Comparison of ENCODE assay signal across 11 cellular contexts in the genomic region with DNA sequence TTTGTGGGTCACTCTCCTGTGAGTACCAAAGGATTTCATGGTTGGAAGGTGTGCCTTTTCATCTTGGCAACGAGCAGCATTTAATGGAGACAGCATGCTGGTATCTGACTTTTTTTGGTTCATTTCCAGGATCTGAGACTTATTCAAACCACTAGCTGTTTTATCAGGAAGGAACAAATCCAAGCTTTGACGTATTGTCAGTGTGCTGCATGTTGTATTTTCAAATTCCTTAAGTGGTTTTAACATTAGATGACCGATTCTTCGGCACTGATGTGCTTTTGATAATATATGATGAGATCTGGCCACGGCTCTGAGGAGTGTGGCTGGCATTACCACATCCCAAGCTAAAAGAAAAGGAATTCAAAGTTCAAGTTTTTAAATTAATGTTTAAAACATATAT. TPM values are rescaled to one million over a fixed set of nuclear protein-coding genes. Genes with fewer than 3 reads are reported as not detected.
DNase-seq lines count a peak whose midpoint lies in the region; ATAC-seq and TF ChIP-seq lines count a peak whose summit lies in the region.
"Had no signal": no experiment of that assay in that cellular context is flagged by ENCODE, and none has a peak within 500 bp of the region (broad histone marks: within the 10 kb centered on the region; RNA-seq: fewer than 3 reads in every experiment).

No MANE protein-coding gene starts in this region.

- no peaks in the 10 kb centered on the region for H3K4me1 ChIP-seq in OCI-LY7 (ENCODE audit: insufficient read depth, low read length, poor library complexity, severe bottlenecking)

- H3K4me1 Mint-ChIP-seq in mesothelial cell of epicardium, result peaks cover 15% of the 10 kb centered on the region

- peak; percentile 79 for ATAC-seq in SK-N-SH treated with all-trans-retinoic acid at 6 μM for 48 hours

- peaks cover 32% of the 10 kb centered on the region; the same call in 1 of the 2 replicates for H3K79me2 ChIP-seq in OCI-LY7 (ENCODE audit: insufficient read depth, low read depth, low read length)

- H3K9me3 ChIP-seq in OCI-LY7 (ENCODE audit: low read length), result no peaks in the 10 kb centered on the region

- H3K27ac Mint-ChIP-seq in mesothelial cell of epicardium, result peak overlapping the region; percentile 92

- CTCF ChIA-PET in OCI-LY7 (lab: Charles Lee; ENCODE audit: unreplicated experiment), result no interaction called here

- intact Hi-C loops in OCI-LY7 (cut with micrococcal nuclease; ENCODE audit: unreplicated experiment), result no loop called here

- H3K9me3 Mint-ChIP-seq in mesothelial cell of epicardium, result peaks cover 3% of the 10 kb centered on the region

- peaks cover 34% of the 10 kb centered on the region for H3K36me3 ChIP-seq in OCI-LY7 (ENCODE audit: insufficient read depth, low read length)

- H3K4me3 Mint-ChIP-seq in mesothelial cell of epicardium, result no peak overlapping the region
- H3K4me3 Mint-ChIP-seq: nephron had no signal

- H3K27me3 Mint-ChIP-seq in mesothelial cell of epicardium (ENCODE audit: low read depth), result no peaks in the 10 kb centered on the region

- BruUV-seq in OCI-LY7 (replicated peaks; lab: Mats Ljungman, UMichigan), result no TSS peak

- H2AFZ ChIP-seq in OCI-LY7 (ENCODE audit: low read length), result no peak overlapping the region

- H3K36me3 Mint-ChIP-seq in mesothelial cell of epicardium, result peaks cover 6% of the 10 kb centered on the region

- H4K20me1 ChIP-seq in OCI-LY7 (ENCODE audit: insufficient read depth, low read length), result 0 out of 2 replicates have a peak, but pooled peaks cover 5% of the 10 kb centered on the region

- H3K27ac ChIP-seq in OCI-LY7 (ENCODE audit: low read depth, low read length, poor library complexity, severe bottlenecking), result no peak overlapping the region

- DNase-seq in fibroblast of gingiva (ENCODE audit: low read depth) (peak; percentile 27), mesothelial cell of epicardium (ENCODE audit: low spot score in 2 of 2, unreplicated experiment in 2 of 2) (no peak), DMS53 treated with DMSO at 0.1 percent for 48 hours (lab: John Stamatoyannopoulos, UW; ENCODE audit: unreplicated experiment) (no peak), OCI-LY7 (ENCODE audit: low spot score) (no peak)
- no peak for DNase-seq in activated CD4-positive, alpha-beta T cell treated with anti-CD3 and anti-CD28 coated beads for 1 hour
- DNase-seq in activated effector memory CD4-positive, alpha-beta T cell treated with anti-CD3 and anti-CD28 coated beads, Interleukin-2, amount 50 U/mL, for 16 hours, result no peak
- DNase-seq: activated CD4-positive, CD25-positive, alpha-beta regulatory T cell; DMS153; stimulated activated CD4-positive, alpha-beta T cell treated with anti-CD3 and anti-CD28 coated beads, Interleukin-4, amount 100 ng/mL, for 1 hour had no signal

- no peak overlapping the region for H3K4me3 ChIP-seq in OCI-LY7 (ENCODE audit: low read depth, low read length, poor library complexity, severe bottlenecking)

- TF ChIP-seq CTCF in mesothelial cell of epicardium (IDR thresholded peaks at IDR 0.05; ENCODE audit: unreplicated experiment) (no peak), OCI-LY7 (conservative IDR thresholded peaks at IDR 0.05; ENCODE audit: low read length) (no peak)

- POLR2A ChIA-PET in OCI-LY7 (lab: Charles Lee), result interaction anchor here (1.2 kb wide), 1 partner anchor 11 kb away, joined by 4 read pairs; no protein-coding TSS in a partner anchor

- no peaks in the 10 kb centered on the region for H3K9me2 ChIP-seq in OCI-LY7 (ENCODE audit: insufficient read depth, low read length)

- no peak overlapping the region for H3K4me2 ChIP-seq in OCI-LY7 (ENCODE audit: low read length)

TF ChIP-seq in SK-N-SH treated with all-trans-retinoic acid at 6 μM for 48 hours, 23 proteins besides CTCF, POLR2A, EP300 and RAD21 (continues in another document):
- peak; percentile 24; the same call in 1 of the 2 replicates for TF ChIP-seq TSHZ2 (CRISPR knock-in tag; IDR thresholded peaks at IDR 0.05)
- no peak for TF ChIP-seq PPARA (CRISPR knock-in tag; IDR thresholded peaks at IDR 0.05; ENCODE audit: borderline replicate concordance)
- TF ChIP-seq, protein P1, sequence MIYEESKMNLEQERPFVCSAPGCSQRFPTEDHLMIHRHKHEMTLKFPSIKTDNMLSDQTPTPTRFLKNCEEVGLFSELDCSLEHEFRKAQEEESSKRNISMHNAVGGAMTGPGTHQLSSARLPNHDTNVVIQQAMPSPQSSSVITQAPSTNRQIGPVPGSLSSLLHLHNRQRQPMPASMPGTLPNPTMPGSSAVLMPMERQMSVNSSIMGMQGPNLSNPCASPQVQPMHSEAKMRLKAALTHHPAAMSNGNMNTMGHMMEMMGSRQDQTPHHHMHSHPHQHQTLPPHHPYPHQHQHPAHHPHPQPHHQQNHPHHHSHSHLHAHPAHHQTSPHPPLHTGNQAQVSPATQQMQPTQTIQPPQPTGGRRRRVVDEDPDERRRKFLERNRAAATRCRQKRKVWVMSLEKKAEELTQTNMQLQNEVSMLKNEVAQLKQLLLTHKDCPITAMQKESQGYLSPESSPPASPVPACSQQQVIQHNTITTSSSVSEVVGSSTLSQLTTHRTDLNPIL (CRISPR knock-in tag; IDR thresholded peaks at IDR 0.05; ENCODE audit: low read depth), result 0 out of 2 replicates have a peak, but pooled peaks have one; percentile 46
- TF ChIP-seq TCF4 (CRISPR knock-in tag; IDR thresholded peaks at IDR 0.05; ENCODE audit: borderline replicate concordance), result no peak
- TF ChIP-seq TOX (CRISPR knock-in tag; IDR thresholded peaks at IDR 0.05; ENCODE audit: borderline replicate concordance), result no peak
- no peak for TF ChIP-seq ZNF70 (CRISPR knock-in tag; IDR thresholded peaks at IDR 0.05)
- TF ChIP-seq ARNTL (CRISPR knock-in tag; IDR thresholded peaks at IDR 0.05; ENCODE audit: borderline replicate concordance, low read depth), result no peak
- TF ChIP-seq ZFP3 (CRISPR knock-in tag; IDR thresholded peaks at IDR 0.05), result no peak
- TF ChIP-seq, protein P2, sequence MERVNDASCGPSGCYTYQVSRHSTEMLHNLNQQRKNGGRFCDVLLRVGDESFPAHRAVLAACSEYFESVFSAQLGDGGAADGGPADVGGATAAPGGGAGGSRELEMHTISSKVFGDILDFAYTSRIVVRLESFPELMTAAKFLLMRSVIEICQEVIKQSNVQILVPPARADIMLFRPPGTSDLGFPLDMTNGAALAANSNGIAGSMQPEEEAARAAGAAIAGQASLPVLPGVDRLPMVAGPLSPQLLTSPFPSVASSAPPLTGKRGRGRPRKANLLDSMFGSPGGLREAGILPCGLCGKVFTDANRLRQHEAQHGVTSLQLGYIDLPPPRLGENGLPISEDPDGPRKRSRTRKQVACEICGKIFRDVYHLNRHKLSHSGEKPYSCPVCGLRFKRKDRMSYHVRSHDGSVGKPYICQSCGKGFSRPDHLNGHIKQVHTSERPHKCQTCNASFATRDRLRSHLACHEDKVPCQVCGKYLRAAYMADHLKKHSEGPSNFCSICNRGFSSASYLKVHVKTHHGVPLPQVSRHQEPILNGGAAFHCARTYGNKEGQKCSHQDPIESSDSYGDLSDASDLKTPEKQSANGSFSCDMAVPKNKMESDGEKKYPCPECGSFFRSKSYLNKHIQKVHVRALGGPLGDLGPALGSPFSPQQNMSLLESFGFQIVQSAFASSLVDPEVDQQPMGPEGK (CRISPR knock-in tag; IDR thresholded peaks at IDR 0.05; ENCODE audit: borderline replicate concordance), result no peak
- TF ChIP-seq ZC3H10 (CRISPR knock-in tag; IDR thresholded peaks at IDR 0.05), result no peak
- no peak for TF ChIP-seq ZFP30 (CRISPR knock-in tag; IDR thresholded peaks at IDR 0.05)
- no peak for TF ChIP-seq CSDC2 (CRISPR knock-in tag; IDR thresholded peaks at IDR 0.05)
- no peak for TF ChIP-seq RARB (CRISPR knock-in tag; IDR thresholded peaks at IDR 0.05)
- TF ChIP-seq ZNF565 (CRISPR knock-in tag; conservative IDR thresholded peaks at IDR 0.05; ENCODE audit: low read depth), result no peak
- peak; percentile 77 for TF ChIP-seq ISL1 (CRISPR knock-in tag; IDR thresholded peaks at IDR 0.05)
- TF ChIP-seq OSR1 (CRISPR knock-in tag; IDR thresholded peaks at IDR 0.05), result no peak
- no peak for TF ChIP-seq SNAI2 (CRISPR knock-in tag; IDR thresholded peaks at IDR 0.05)

RNA-seq across cellular contexts. Expression of gene RMND1, which starts 6.4 kb away (rescaled TPM):
- total RNA-seq in mesothelial cell of epicardium (22.7 to 24.5 TPM (median 23.4 TPM) in 3 replicates), OCI-LY7 (2022) (22.0 and 22.3 TPM in 2 replicates)
- total RNA-seq in OCI-LY7 (2014; rRNA removed; shearing (Covaris generic)), result 10.2 and 21.2 TPM in 2 replicates

RNA-seq across cellular contexts. Expression of gene CCDC170, which starts 48.3 kb away (rescaled TPM):
- total RNA-seq in mesothelial cell of epicardium (2.5 to 3.2 TPM (median 3.0 TPM) in 3 replicates), OCI-LY7 (2022) (not detected in 2 replicates)
- not detected in 2 replicates for total RNA-seq in OCI-LY7 (2014; rRNA removed; shearing (Covaris generic))

RNA-seq across cellular contexts. Expression of gene ZBTB2, which starts 54.1 kb away (rescaled TPM):
- 15.2 to 16.1 TPM (median 15.8 TPM) in 3 replicates for total RNA-seq in mesothelial cell of epicardium
- 16.4 and 17.0 TPM in 2 replicates for total RNA-seq in OCI-LY7 (2014; rRNA removed; shearing (Covaris generic))
- 17.0 and 18.4 TPM in 2 replicates for total RNA-seq in OCI-LY7 (2022)
